In genomic region chr4:147617841-147618421, GRCh38 we compare ENCODE assay signal across 8 cellular contexts. TPM values are rescaled to one million over a fixed set of nuclear protein-coding genes. Genes with fewer than 3 reads are reported as not detected.
DNase-seq lines count a peak whose midpoint lies in the region; ATAC-seq lines count a peak whose summit lies in the region.

No MANE protein-coding gene starts in this region.

- H3K27ac Mint-ChIP-seq in activated CD4-positive, alpha-beta T cell treated with anti-CD3 and anti-CD28 coated beads for 36 hours = peak overlapping the region; percentile 94
- H3K27ac Mint-ChIP-seq in activated T-helper 1 cell treated with anti-CD3 and anti-CD28 coated beads, Interleukin-12 subunit alpha, Interleukin-12 subunit beta, Interleukin-2, Interleukin-4 antibody, amounts not matched to agents 30 ng/mL and 10 ng/mL and 1 ng/mL, durations not matched to agents 14 hours and 24 hours and 36 hours = peak overlapping the region; percentile 89
- peak overlapping the region; percentile 93 to 98 (median 96) for H3K27ac Mint-ChIP-seq in immature natural killer cell

- CTCF ChIA-PET in activated CD4-positive, alpha-beta T cell treated with anti-CD3 and anti-CD28 coated beads for 36 hours (lab: Charles Lee) = interaction anchor here (0.5 to 4.1 kb wide), 10 partner anchors 12 to 307 kb away, joined by 3 to 50 read pairs (median 4); partner anchors contain the start of gene PRMT9

- no peak for DNase-seq in activated CD4-positive, alpha-beta T cell treated with anti-CD3 and anti-CD28 coated beads for 36 hours
- DNase-seq in activated CD4-positive, alpha-beta T cell treated with anti-CD3 and anti-CD28 coated beads, Interleukin-2, amount 50 U/mL, for 4 hours = no peak
- no peak for DNase-seq in activated T-helper 1 cell treated with anti-CD3 and anti-CD28 coated beads, Interleukin-12 subunit alpha, Interleukin-12 subunit beta, Interleukin-2, Interleukin-4 antibody, amounts not matched to agents 30 ng/mL and 10 ng/mL and 1 ng/mL, durations not matched to agents 14 hours and 24 hours and 36 hours (ENCODE audit: low spot score)
- DNase-seq in immature natural killer cell = no peak
- DNase-seq in superior temporal gyrus (ENCODE audit: extremely low spot score) = peak; percentile 27
- DNase-seq in NCI-H345 treated with DMSO at 0.1 percent for 48 hours (lab: John Stamatoyannopoulos, UW; ENCODE audit: unreplicated experiment) = no peak
- DNase-seq in T-helper 9 cell = no peak

- H3K4me1 Mint-ChIP-seq in activated CD4-positive, alpha-beta T cell treated with anti-CD3 and anti-CD28 coated beads for 36 hours = peaks cover 30% of the 10 kb centered on the region
- H3K4me1 Mint-ChIP-seq in activated T-helper 1 cell treated with anti-CD3 and anti-CD28 coated beads, Interleukin-12 subunit alpha, Interleukin-12 subunit beta, Interleukin-2, Interleukin-4 antibody, amounts not matched to agents 30 ng/mL and 10 ng/mL and 1 ng/mL, durations not matched to agents 14 hours and 24 hours and 36 hours (ENCODE audit: low read depth) = peaks cover 26% of the 10 kb centered on the region
- H3K4me1 Mint-ChIP-seq in immature natural killer cell = peaks cover 51 to 56% of the 10 kb centered on the region in 2 donors

- H3K27me3 Mint-ChIP-seq in activated CD4-positive, alpha-beta T cell treated with anti-CD3 and anti-CD28 coated beads for 36 hours = peaks cover 3% of the 10 kb centered on the region
- H3K27me3 Mint-ChIP-seq in activated T-helper 1 cell treated with anti-CD3 and anti-CD28 coated beads, Interleukin-12 subunit alpha, Interleukin-12 subunit beta, Interleukin-2, Interleukin-4 antibody, amounts not matched to agents 30 ng/mL and 10 ng/mL and 1 ng/mL, durations not matched to agents 14 hours and 24 hours and 36 hours (ENCODE audit: insufficient read depth) = peaks cover 7% of the 10 kb centered on the region
- peaks cover 0 to 9% (median 8%) of the 10 kb centered on the region in 3 donors for H3K27me3 Mint-ChIP-seq in immature natural killer cell (ENCODE audit: low read depth in 3 of 3)

- H3K9me3 Mint-ChIP-seq in activated CD4-positive, alpha-beta T cell treated with anti-CD3 and anti-CD28 coated beads for 36 hours (ENCODE audit: low read depth) = no peaks in the 10 kb centered on the region
- H3K9me3 Mint-ChIP-seq in activated T-helper 1 cell treated with anti-CD3 and anti-CD28 coated beads, Interleukin-12 subunit alpha, Interleukin-12 subunit beta, Interleukin-2, Interleukin-4 antibody, amounts not matched to agents 30 ng/mL and 10 ng/mL and 1 ng/mL, durations not matched to agents 14 hours and 24 hours and 36 hours = no peaks in the 10 kb centered on the region
- no peaks in the 10 kb centered on the region for H3K9me3 Mint-ChIP-seq in immature natural killer cell

- intact Hi-C loops in activated CD4-positive, alpha-beta T cell treated with anti-CD3 and anti-CD28 coated beads for 36 hours (cut with DNase I, micrococcal nuclease) = loop anchor here (1.0 to 5.0 kb wide), 4 partner anchors 66 to 1096 kb away; partner anchors contain the start of genes PRMT9 (in 2 of the 2), ARHGAP10 (in 1 of the 2), NR3C2 (in 1 of the 2) and SLC10A7 (in 1 of the 2)
- intact Hi-C loops in activated T-helper 1 cell treated with anti-CD3 and anti-CD28 coated beads, Interleukin-12 subunit alpha, Interleukin-12 subunit beta, Interleukin-2, Interleukin-4 antibody, amounts not matched to agents 30 ng/mL and 10 ng/mL and 1 ng/mL, durations not matched to agents 14 hours and 24 hours and 36 hours (cut with micrococcal nuclease) = loop anchor here (1.0 to 10.0 kb wide), 8 partner anchors 21 to 825 kb away; partner anchors contain the start of genes ARHGAP10, NR3C2 and PRMT9

- POLR2A ChIA-PET in activated CD4-positive, alpha-beta T cell treated with anti-CD3 and anti-CD28 coated beads for 36 hours (lab: Charles Lee) = interaction anchor here (0.6 to 2.0 kb wide), 5 partner anchors 9 to 257 kb away, joined by 3 to 21 read pairs (median 6); partner anchors contain the start of genes ARHGAP10 and PRMT9

- ATAC-seq in activated CD4-positive, alpha-beta T cell treated with anti-CD3 and anti-CD28 coated beads for 36 hours = no peak
- ATAC-seq in HG03060 (IDR thresholded peaks at IDR 0.05; ENCODE audit: low read depth, unreplicated experiment) = peak; percentile 2

- peak overlapping the region; percentile 93 for H3K4me3 Mint-ChIP-seq in activated CD4-positive, alpha-beta T cell treated with anti-CD3 and anti-CD28 coated beads for 36 hours
- peak overlapping the region; percentile 92 for H3K4me3 Mint-ChIP-seq in activated T-helper 1 cell treated with anti-CD3 and anti-CD28 coated beads, Interleukin-12 subunit alpha, Interleukin-12 subunit beta, Interleukin-2, Interleukin-4 antibody, amounts not matched to agents 30 ng/mL and 10 ng/mL and 1 ng/mL, durations not matched to agents 14 hours and 24 hours and 36 hours
- H3K4me3 Mint-ChIP-seq in immature natural killer cell = peak overlapping the region; percentile 95 to 98 (median 96)

- H3K36me3 Mint-ChIP-seq in activated CD4-positive, alpha-beta T cell treated with anti-CD3 and anti-CD28 coated beads for 36 hours (ENCODE audit: low read depth) = peaks cover 18% of the 10 kb centered on the region
- peaks cover 13% of the 10 kb centered on the region for H3K36me3 Mint-ChIP-seq in activated T-helper 1 cell treated with anti-CD3 and anti-CD28 coated beads, Interleukin-12 subunit alpha, Interleukin-12 subunit beta, Interleukin-2, Interleukin-4 antibody, amounts not matched to agents 30 ng/mL and 10 ng/mL and 1 ng/mL, durations not matched to agents 14 hours and 24 hours and 36 hours (ENCODE audit: low read depth)
- peaks cover 4 to 14% (median 12%) of the 10 kb centered on the region in 3 donors for H3K36me3 Mint-ChIP-seq in immature natural killer cell

RNA-seq across cellular contexts. Expression of gene TMEM184C, which starts 0.7 kb away (rescaled TPM):
- 10 to 100 TPM; 11.7 to 15.3 TPM for total RNA-seq in activated CD4-positive, alpha-beta T cell treated with anti-CD3 and anti-CD28 coated beads for 36 hours
- total RNA-seq in activated T-helper 1 cell treated with anti-CD3 and anti-CD28 coated beads, Interleukin-12 subunit alpha, Interleukin-12 subunit beta, Interleukin-2, Interleukin-4 antibody, amounts not matched to agents 30 ng/mL and 10 ng/mL and 1 ng/mL, durations not matched to agents 14 hours and 24 hours and 36 hours = 21.6 and 22.7 TPM in 2 replicates
- polyA plus RNA-seq in immature natural killer cell = 10 to 100 TPM; 12.8 to 31.5 (median 21.6) TPM
